Comparison of ENCODE assay signal across 10 cellular contexts in the genomic region with DNA sequence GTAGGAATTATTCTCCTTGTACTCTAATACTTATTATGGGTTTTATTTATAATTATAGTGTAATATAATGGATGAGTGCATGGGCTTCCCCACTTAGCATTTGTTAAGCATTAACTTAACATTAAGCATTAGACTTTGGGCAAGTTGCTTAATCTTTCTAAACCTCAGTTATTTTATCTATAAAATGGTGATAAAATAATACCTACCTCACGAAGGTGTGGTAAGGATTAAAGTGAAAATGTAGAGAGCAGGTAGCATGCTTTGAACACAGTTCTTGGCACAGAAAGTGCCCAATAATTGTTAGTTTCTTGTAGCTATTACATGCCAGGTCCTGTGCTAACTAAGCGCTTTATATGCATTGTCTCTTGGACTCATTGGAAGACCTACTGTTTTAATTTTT. TPM values are rescaled to one million over a fixed set of nuclear protein-coding genes. Genes with fewer than 3 reads are reported as not detected.
A peak's percentile ranks its signal among the peaks of the same experiment; 100 is the strongest.
DNase-seq lines count a peak whose midpoint lies in the region; FAIRE-seq and TF ChIP-seq lines count a peak whose summit lies in the region.
"Had no signal": no experiment of that assay in that cellular context is flagged by ENCODE, and none has a peak within 500 bp of the region (broad histone marks: within the 10 kb centered on the region; RNA-seq: fewer than 3 reads in every experiment).

No MANE protein-coding gene starts in this region.

- H3K9me3 Mint-ChIP-seq in activated CD4-positive, alpha-beta T cell treated with anti-CD3 and anti-CD28 coated beads, Interleukin-2, amount 10 ng/mL, durations not matched to agents 7 days and 5 days: no peaks in the 10 kb centered on the region
- no peaks in the 10 kb centered on the region for H3K9me3 Mint-ChIP-seq in activated CD4-positive, alpha-beta memory T cell treated with anti-CD3 and anti-CD28 coated beads for 36 hours

- 79% methylated on average over 2 of the region's 2 CpGs for WGBS in hepatocyte (ENCODE audit: low lambda C conversion rate, missing lambda C conversion rate)
- 52 to 82% (median 55%) methylated on average over 2 of the region's 2 CpGs for WGBS in small intestine, 3 donors

- CTCF ChIA-PET in activated CD4-positive, alpha-beta T cell treated with anti-CD3 and anti-CD28 coated beads, Interleukin-2, amount 10 ng/mL, durations not matched to agents 7 days and 5 days (lab: Charles Lee): interaction anchor here (0.6 to 1.3 kb wide), 4 partner anchors 14 to 129 kb away, joined by 4 read pairs; no protein-coding TSS in a partner anchor
- CTCF ChIA-PET in activated CD4-positive, alpha-beta memory T cell treated with anti-CD3 and anti-CD28 coated beads for 36 hours (lab: Charles Lee): interaction anchor here (0.6 to 2.2 kb wide), 3 partner anchors 13 to 217 kb away, joined by 3 to 8 read pairs (median 7); a partner anchor contains a TSS

- POLR2A ChIA-PET in activated CD4-positive, alpha-beta T cell treated with anti-CD3 and anti-CD28 coated beads, Interleukin-2, amount 10 ng/mL, durations not matched to agents 7 days and 5 days (lab: Charles Lee): no interaction called here
- POLR2A ChIA-PET in activated CD4-positive, alpha-beta memory T cell treated with anti-CD3 and anti-CD28 coated beads for 36 hours (lab: Charles Lee): no interaction called here

- peaks cover 69% of the 10 kb centered on the region for H4K20me1 ChIP-seq in hepatocyte (ENCODE audit: insufficient read depth, poor library complexity, severe bottlenecking)

- H3K36me3 ChIP-seq in hepatocyte (replicated peaks; ENCODE audit: insufficient read depth, low read depth): no peaks in the 10 kb centered on the region
- H3K36me3 ChIP-seq in small intestine (ENCODE audit: control insufficient read depth in 2 of 2, insufficient read depth in 2 of 2, low read length in 2 of 2): peaks cover 0 to 2% of the 10 kb centered on the region in 2 donors

- peak overlapping the region; percentile 38 for H3K4me3 ChIP-seq in hepatocyte
- no peak overlapping the region for H3K4me3 ChIP-seq in small intestine (ENCODE audit: low read depth in 1 of 2, low read length in 2 of 2)
- H3K4me3 ChIP-seq: mucosa of descending colon had no signal

- no peaks in the 10 kb centered on the region for H3K27me3 ChIP-seq in hepatocyte
- no peaks in the 10 kb centered on the region for H3K27me3 ChIP-seq in small intestine (ENCODE audit: control insufficient read depth in 2 of 2, insufficient read depth in 2 of 2, low read length in 2 of 2)

- no peak overlapping the region for H3K27ac Mint-ChIP-seq in activated CD4-positive, alpha-beta T cell treated with anti-CD3 and anti-CD28 coated beads, Interleukin-2, amount 10 ng/mL, durations not matched to agents 7 days and 5 days
- H3K27ac Mint-ChIP-seq in activated CD4-positive, alpha-beta memory T cell treated with anti-CD3 and anti-CD28 coated beads for 36 hours: peak overlapping the region; percentile 68

- peaks cover 75% of the 10 kb centered on the region for H3K79me2 ChIP-seq in hepatocyte

- H3K4me2 ChIP-seq in hepatocyte: peak overlapping the region; percentile 82

- peak overlapping the region; percentile 20 for H3K27ac ChIP-seq in hepatocyte
- no peak overlapping the region for H3K27ac ChIP-seq in small intestine (ENCODE audit: low read depth in 1 of 2, low read length in 1 of 2)

- TF ChIP-seq CTCF in hepatocyte (IDR thresholded peaks at IDR 0.05; ENCODE audit: poor library complexity): no peak

- H3K9me3 ChIP-seq in hepatocyte (ENCODE audit: low read depth) (no peaks in the 10 kb centered on the region), small intestine (ENCODE audit: control insufficient read depth, low read depth) (no peaks in the 10 kb centered on the region)
- H3K9me3 ChIP-seq: mucosa of descending colon had no signal

- H3K27me3 Mint-ChIP-seq in activated CD4-positive, alpha-beta T cell treated with anti-CD3 and anti-CD28 coated beads, Interleukin-2, amount 10 ng/mL, durations not matched to agents 7 days and 5 days: no peaks in the 10 kb centered on the region
- no peaks in the 10 kb centered on the region for H3K27me3 Mint-ChIP-seq in activated CD4-positive, alpha-beta memory T cell treated with anti-CD3 and anti-CD28 coated beads for 36 hours

- peak overlapping the region; percentile 45 for H3K4me3 Mint-ChIP-seq in activated CD4-positive, alpha-beta T cell treated with anti-CD3 and anti-CD28 coated beads, Interleukin-2, amount 10 ng/mL, durations not matched to agents 7 days and 5 days
- peak overlapping the region; percentile 42 for H3K4me3 Mint-ChIP-seq in activated CD4-positive, alpha-beta memory T cell treated with anti-CD3 and anti-CD28 coated beads for 36 hours

- FAIRE-seq in small intestine (lab: Jason Lieb, UNC): no peak

- peaks cover 35% of the 10 kb centered on the region for H3K4me1 Mint-ChIP-seq in activated CD4-positive, alpha-beta T cell treated with anti-CD3 and anti-CD28 coated beads, Interleukin-2, amount 10 ng/mL, durations not matched to agents 7 days and 5 days
- H3K4me1 Mint-ChIP-seq in activated CD4-positive, alpha-beta memory T cell treated with anti-CD3 and anti-CD28 coated beads for 36 hours (ENCODE audit: low read depth): peaks cover 46% of the 10 kb centered on the region

- intact Hi-C loops in activated CD4-positive, alpha-beta memory T cell treated with anti-CD3 and anti-CD28 coated beads for 36 hours (cut with micrococcal nuclease): no loop called here

- no peaks in the 10 kb centered on the region for H3K9me2 ChIP-seq in hepatocyte (replicated peaks; ENCODE audit: insufficient read depth)

- H3K36me3 Mint-ChIP-seq in activated CD4-positive, alpha-beta T cell treated with anti-CD3 and anti-CD28 coated beads, Interleukin-2, amount 10 ng/mL, durations not matched to agents 7 days and 5 days (ENCODE audit: low read depth): peaks cover 37% of the 10 kb centered on the region
- H3K36me3 Mint-ChIP-seq in activated CD4-positive, alpha-beta memory T cell treated with anti-CD3 and anti-CD28 coated beads for 36 hours: peaks cover 37% of the 10 kb centered on the region

- DNase-seq in activated CD4-positive, alpha-beta T cell treated with anti-CD3 and anti-CD28 coated beads, Interleukin-2, amount 10 ng/mL, durations not matched to agents 7 days and 5 days: no peak
- DNase-seq in activated CD4-positive, alpha-beta T cell treated with anti-CD3 and anti-CD28 coated beads, Interleukin-2, amount 50 U/mL, for 4 hours: no peak
- no peak for DNase-seq in activated CD4-positive, alpha-beta memory T cell treated with anti-CD3 and anti-CD28 coated beads for 36 hours
- DNase-seq in hepatocyte (ENCODE audit: low spot score): no peak
- DNase-seq in small intestine: peak; percentile 54
- no peak for DNase-seq in kidney tubule cell (ENCODE audit: low spot score)
- DNase-seq in SW480 (ENCODE audit: low spot score): no peak
- DNase-seq in effector CD4-positive, alpha-beta T cell: no peak
- DNase-seq: anterior cingulate cortex, mucosa of descending colon had no signal

- H3K4me1 ChIP-seq in hepatocyte (ENCODE audit: insufficient read depth): peaks cover 20% of the 10 kb centered on the region
- H3K4me1 ChIP-seq in small intestine (ENCODE audit: control insufficient read depth in 2 of 2, insufficient read depth in 1 of 2, low read depth in 1 of 2, low read length in 1 of 2): peaks cover 2 to 13% of the 10 kb centered on the region in 2 donors

- H2AFZ ChIP-seq in hepatocyte: no peak overlapping the region

RNA-seq across cellular contexts. Expression of a gene that starts 2.6 kb away (rescaled TPM):
- 10 to 100 TPM; 35.9 to 44.7 TPM for total RNA-seq in activated CD4-positive, alpha-beta T cell treated with anti-CD3 and anti-CD28 coated beads, Interleukin-2, amount 10 ng/mL, durations not matched to agents 7 days and 5 days
- 10 to 100 TPM; 63.7 to 67.1 TPM for total RNA-seq in activated CD4-positive, alpha-beta memory T cell treated with anti-CD3 and anti-CD28 coated beads for 36 hours
- 747 and 796 TPM in 2 replicates for total RNA-seq in hepatocyte
- polyA plus RNA-seq in hepatocyte (249 and 391 TPM in 2 replicates), small intestine (10 to 100 TPM; 18.6 to 66.5 (median 35.6) TPM)

RNA-seq across cellular contexts. Expression of a gene that starts 48.7 kb away (rescaled TPM):
- not detected for total RNA-seq in activated CD4-positive, alpha-beta T cell treated with anti-CD3 and anti-CD28 coated beads, Interleukin-2, amount 10 ng/mL, durations not matched to agents 7 days and 5 days
- not detected for total RNA-seq in activated CD4-positive, alpha-beta memory T cell treated with anti-CD3 and anti-CD28 coated beads for 36 hours
- 85.2 and 106 TPM in 2 replicates for total RNA-seq in hepatocyte
- polyA plus RNA-seq in hepatocyte: 60.9 and 66.4 TPM in 2 replicates
- polyA plus RNA-seq in small intestine: 10 to 100 TPM in 1 of 3 donors, 1 to 10 TPM in 2; 1.1 to 44.5 (median 1.4) TPM

Comparison
In these comparisons a context has a peak if more than half of its experiments do, and no peak if none do; other contexts are left out.
1. RNA of a gene that starts 2.6 kb away (total RNA-seq): 747 to 796 TPM in hepatocyte; 63.7 to 67.1 TPM in activated CD4-positive, alpha-beta memory T cell treated with anti-CD3 and anti-CD28 coated beads for 36 hours and 35.9 to 44.7 TPM in activated CD4-positive, alpha-beta T cell treated with anti-CD3 and anti-CD28 coated beads, Interleukin-2, amount 10 ng/mL, durations not matched to agents 7 days and 5 days; every median in the first group is over 10 times any median in the second.
2. RNA of a gene that starts 48.7 kb away (total RNA-seq): 85.2 to 106 TPM in hepatocyte; not detected in activated CD4-positive, alpha-beta T cell treated with anti-CD3 and anti-CD28 coated beads, Interleukin-2, amount 10 ng/mL, durations not matched to agents 7 days and 5 days and not detected in activated CD4-positive, alpha-beta memory T cell treated with anti-CD3 and anti-CD28 coated beads for 36 hours; every median in the first group is over 10 times any median in the second.